Comparison of ENCODE assay signal across 10 cellular contexts in the genomic region with DNA sequence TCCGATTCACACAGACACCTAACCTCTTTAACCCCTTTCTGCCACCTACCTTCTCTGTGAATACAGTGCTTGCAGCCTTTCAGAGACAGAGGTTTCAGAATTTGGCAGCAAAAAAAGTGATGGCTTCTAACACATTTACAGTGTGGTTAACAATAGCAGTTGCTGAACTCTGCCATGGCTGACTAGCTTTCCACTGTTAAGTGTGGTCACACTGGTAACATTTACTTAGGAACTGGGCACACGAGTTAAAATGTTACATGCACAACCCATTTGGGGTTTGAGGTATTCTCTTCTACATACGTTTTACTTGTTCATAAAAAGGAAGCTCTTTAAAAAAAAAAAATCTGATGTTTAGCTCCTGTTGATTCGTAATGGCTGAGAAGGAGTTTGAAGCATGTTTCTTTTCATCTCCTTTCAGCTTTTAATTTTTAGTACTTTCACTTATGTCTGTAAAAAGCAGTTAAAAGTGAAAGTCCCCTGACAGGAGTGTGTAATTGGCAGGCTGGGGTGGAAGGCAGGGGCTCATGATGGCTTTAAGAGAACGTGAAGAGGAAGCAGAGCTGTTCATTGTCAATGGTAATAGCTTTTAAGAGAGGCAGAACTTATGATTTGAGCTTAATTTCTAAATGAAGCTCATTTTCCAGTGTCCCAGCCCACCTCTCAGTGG.
DNase-seq lines count a peak whose midpoint lies in the region; ATAC-seq, FAIRE-seq and TF ChIP-seq lines count a peak whose summit lies in the region.
"Had no signal": no experiment of that assay in that cellular context is flagged by ENCODE, and none has a peak within 500 bp of the region (broad histone marks: within the 10 kb centered on the region; RNA-seq: fewer than 3 reads in every experiment).

No MANE protein-coding gene starts in this region.

- H3K36me3 ChIP-seq in ascending aorta (no peaks in the 10 kb centered on the region), PC-9 (ENCODE audit: low read depth) (no peaks in the 10 kb centered on the region), mucosa of descending colon (ENCODE audit: low read depth) (no peaks in the 10 kb centered on the region)
- H3K36me3 ChIP-seq: breast epithelium, SJSA1 had no signal

- peak overlapping the region; percentile 25 for H3K27ac Mint-ChIP-seq in activated naive CD4-positive, alpha-beta T cell treated with anti-CD3 and anti-CD28 coated beads for 36 hours

- no peak overlapping the region for H3K4me2 ChIP-seq in PC-9

- no peaks in the 10 kb centered on the region for H3K4me1 ChIP-seq in ascending aorta
- no peaks in the 10 kb centered on the region for H3K4me1 ChIP-seq in right cardiac atrium (ENCODE audit: control insufficient read depth, insufficient read depth, low read length)
- H3K4me1 ChIP-seq in PC-9 (replicated peaks; ENCODE audit: insufficient read depth): no peaks in the 10 kb centered on the region
- no peaks in the 10 kb centered on the region for H3K4me1 ChIP-seq in mucosa of descending colon (ENCODE audit: low read depth)
- H3K4me1 ChIP-seq: breast epithelium had no signal

- H3K4me1 Mint-ChIP-seq in activated naive CD4-positive, alpha-beta T cell treated with anti-CD3 and anti-CD28 coated beads for 36 hours (ENCODE audit: low read depth): peaks cover 29% of the 10 kb centered on the region

- intact Hi-C loops in activated naive CD4-positive, alpha-beta T cell treated with anti-CD3 and anti-CD28 coated beads for 36 hours (cut with micrococcal nuclease): no loop called here
- intact Hi-C loops in ascending aorta (cut with DNase I): no loop called here
- intact Hi-C loops in right cardiac atrium (cut with DNase I): no loop called here
- intact Hi-C loops in PC-9 (cut with micrococcal nuclease; ENCODE audit: unreplicated experiment): no loop called here
- intact Hi-C loops in mucosa of descending colon (cut with DNase I, micrococcal nuclease): no loop called here

- H3K27me3 ChIP-seq in ascending aorta (no peaks in the 10 kb centered on the region), right cardiac atrium (ENCODE audit: control insufficient read depth, insufficient read depth) (no peaks in the 10 kb centered on the region), PC-9 (ENCODE audit: insufficient read depth, low read depth) (no peaks in the 10 kb centered on the region)
- H3K27me3 ChIP-seq: breast epithelium, SJSA1 had no signal

- H2AFZ ChIP-seq in PC-9: no peak overlapping the region

- H3K27me3 Mint-ChIP-seq in activated naive CD4-positive, alpha-beta T cell treated with anti-CD3 and anti-CD28 coated beads for 36 hours (ENCODE audit: low read depth): no peaks in the 10 kb centered on the region

- peak overlapping the region; percentile 15 for H3K4me3 Mint-ChIP-seq in activated naive CD4-positive, alpha-beta T cell treated with anti-CD3 and anti-CD28 coated beads for 36 hours

- no peaks in the 10 kb centered on the region for H4K20me1 ChIP-seq in PC-9 (ENCODE audit: insufficient read depth)

- peak; percentile 79 for ATAC-seq in HG02852 (IDR thresholded peaks at IDR 0.05; ENCODE audit: unreplicated experiment)
- no peak for ATAC-seq in right cardiac atrium
- ATAC-seq in mucosa of descending colon: no peak

- FAIRE-seq in RCC 7860 (lab: Jason Lieb, UNC): peak; percentile 93

- H3K27ac ChIP-seq in ascending aorta: no peak overlapping the region
- no peak overlapping the region for H3K27ac ChIP-seq in right cardiac atrium (ENCODE audit: low read length)
- no peak overlapping the region for H3K27ac ChIP-seq in PC-9
- H3K27ac ChIP-seq: breast epithelium, SJSA1 had no signal

- H3K9me2 ChIP-seq in PC-9 (ENCODE audit: insufficient read depth): no peaks in the 10 kb centered on the region

- POLR2A ChIA-PET in PC-9 (lab: Charles Lee; ENCODE audit: unreplicated experiment): no interaction called here

- DNase-seq in activated naive CD4-positive, alpha-beta T cell treated with anti-CD3 and anti-CD28 coated beads for 36 hours: peak; percentile 23
- DNase-seq in activated naive CD4-positive, alpha-beta T cell (lab: John Stamatoyannopoulos, UW): no peak
- DNase-seq in RCC 7860 (ENCODE audit: low spot score): peak; percentile 71
- no peak for DNase-seq in ascending aorta (ENCODE audit: low spot score in 2 of 2)
- DNase-seq in right cardiac atrium: no peak
- DNase-seq in PC-9: no peak
- DNase-seq in mucosa of descending colon: no peak

- H3K9me3 Mint-ChIP-seq in activated naive CD4-positive, alpha-beta T cell treated with anti-CD3 and anti-CD28 coated beads for 36 hours: no peaks in the 10 kb centered on the region

- no TSS peak for BruUV-seq in PC-9 (replicated peaks; lab: Mats Ljungman, UMichigan)

- TF ChIP-seq CTCF in ascending aorta (IDR thresholded peaks at IDR 0.05): no peak
- TF ChIP-seq CTCF in PC-9 (conservative IDR thresholded peaks at IDR 0.05): no peak
- no peak for TF ChIP-seq CTCF in mucosa of descending colon (IDR thresholded peaks at IDR 0.05)

- CTCF ChIA-PET in activated naive CD4-positive, alpha-beta T cell treated with anti-CD3 and anti-CD28 coated beads for 36 hours (lab: Charles Lee): interaction anchor here (0.6 to 3.6 kb wide), 3 partner anchors 36 to 152 kb away, joined by 3 to 14 read pairs (median 3); no protein-coding TSS in a partner anchor
- CTCF ChIA-PET in PC-9 (lab: Charles Lee): no interaction called here

- H3K9me3 ChIP-seq in ascending aorta (no peaks in the 10 kb centered on the region), right cardiac atrium (ENCODE audit: control insufficient read depth, low read length) (no peaks in the 10 kb centered on the region), PC-9 (ENCODE audit: insufficient read depth, low read depth) (no peaks in the 10 kb centered on the region), mucosa of descending colon (no peaks in the 10 kb centered on the region)
- H3K9me3 ChIP-seq: breast epithelium, SJSA1 had no signal

- WGBS in right cardiac atrium: 79% methylated on average over 5 of the region's 5 CpGs

- H3K4me3 ChIP-seq in ascending aorta (no peak overlapping the region), right cardiac atrium (ENCODE audit: low read length) (no peak overlapping the region), PC-9 (no peak overlapping the region), mucosa of descending colon (no peak overlapping the region)
- H3K4me3 ChIP-seq: breast epithelium, SJSA1 had no signal

- peaks cover 7% of the 10 kb centered on the region for H3K36me3 Mint-ChIP-seq in activated naive CD4-positive, alpha-beta T cell treated with anti-CD3 and anti-CD28 coated beads for 36 hours (ENCODE audit: low read depth)

- H3K79me2 ChIP-seq in PC-9 (ENCODE audit: low read depth): no peaks in the 10 kb centered on the region

- H3F3A ChIP-seq in PC-9 (ENCODE audit: insufficient read depth, low read depth): no peaks in the 10 kb centered on the region

Comparison
In these comparisons a context has a peak if more than half of its experiments do, and no peak if none do; other contexts are left out.
1. DNase-seq: peak in activated naive CD4-positive, alpha-beta T cell treated with anti-CD3 and anti-CD28 coated beads for 36 hours (single experiment) and RCC 7860 (single experiment); none in activated naive CD4-positive, alpha-beta T cell (0 of 4), ascending aorta (0 of 2), right cardiac atrium (0 of 3), PC-9 (0 of 2) and mucosa of descending colon (0 of 3).